In the genomic region with DNA sequence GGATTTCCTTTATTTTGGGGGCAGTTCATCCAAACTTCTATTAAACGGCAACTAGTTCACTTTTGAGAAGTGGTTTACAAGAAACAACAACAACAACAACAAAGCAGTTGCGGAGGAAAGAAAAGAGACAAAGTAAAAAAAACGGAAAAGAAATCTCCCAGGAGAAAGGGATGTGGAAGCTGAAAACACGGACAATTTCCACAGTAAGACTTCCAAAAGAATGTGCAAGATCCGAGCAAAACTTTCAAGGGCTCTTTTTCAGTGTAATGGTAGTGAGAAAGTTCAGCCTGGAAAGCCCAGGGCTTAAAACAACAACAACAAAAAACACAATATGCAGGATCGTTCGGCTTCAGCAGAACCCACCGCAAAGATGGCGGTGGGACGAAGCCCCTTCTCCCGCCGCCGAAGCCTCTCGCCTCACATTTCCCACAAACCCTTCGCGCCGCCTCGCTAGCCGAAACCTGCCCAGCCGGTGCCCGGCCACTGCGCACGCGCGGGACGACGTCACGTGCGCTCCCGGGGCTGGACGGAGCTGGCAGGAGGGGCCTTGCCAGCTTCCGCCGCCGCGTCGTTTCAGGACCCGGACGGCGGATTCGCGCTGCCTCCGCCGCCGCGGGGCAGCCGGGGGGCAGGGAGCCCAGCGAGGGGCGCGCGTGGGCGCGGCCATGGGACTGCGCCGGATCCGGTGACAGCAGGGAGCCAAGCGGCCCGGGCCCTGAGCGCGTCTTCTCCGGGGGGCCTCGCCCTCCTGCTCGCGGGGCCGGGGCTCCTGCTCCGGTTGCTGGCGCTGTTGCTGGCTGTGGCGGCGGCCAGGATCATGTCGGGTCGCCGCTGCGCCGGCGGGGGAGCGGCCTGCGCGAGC, we compare ENCODE assay signal across 1 cellular context.
A peak's percentile ranks its signal among the peaks of the same experiment; 100 is the strongest.
TF ChIP-seq lines count a peak whose summit lies in the region.

Gene TNKS2 (plus strand): TSS at position 553 of the 862 bp plus-strand sequence. CDS start 265 bp downstream, at position 818.

TF ChIP-seq in liver, 16 proteins besides CTCF, POLR2A, EP300 and RAD21 (continued from another document):
- TF ChIP-seq REST (IDR thresholded peaks at IDR 0.05): peak; percentile 52
- TF ChIP-seq TAF1 (conservative IDR thresholded peaks at IDR 0.05): peak; percentile 34
- TF ChIP-seq FOXA1 (IDR thresholded peaks at IDR 0.05): no peak
- no peak for TF ChIP-seq NR2F2 (IDR thresholded peaks at IDR 0.05)
- no peak for TF ChIP-seq HNF4G (IDR thresholded peaks at IDR 0.05)
- TF ChIP-seq, protein P1, sequence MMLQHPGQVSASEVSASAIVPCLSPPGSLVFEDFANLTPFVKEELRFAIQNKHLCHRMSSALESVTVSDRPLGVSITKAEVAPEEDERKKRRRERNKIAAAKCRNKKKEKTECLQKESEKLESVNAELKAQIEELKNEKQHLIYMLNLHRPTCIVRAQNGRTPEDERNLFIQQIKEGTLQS (IDR thresholded peaks at IDR 0.05): no peak
- peak; percentile 27 for TF ChIP-seq SP1 (IDR thresholded peaks at IDR 0.05)
- TF ChIP-seq HNF4A (conservative IDR thresholded peaks at IDR 0.05): no peak
